8 cellular contexts compared by ENCODE assay signal in genomic region chr19:50024719-50025021, GRCh38. TPM values are rescaled to one million over a fixed set of nuclear protein-coding genes. Genes with fewer than 3 reads are reported as not detected.
A peak's percentile ranks its signal among the peaks of the same experiment; 100 is the strongest.
DNase-seq lines count a peak whose midpoint lies in the region; ATAC-seq and TF ChIP-seq lines count a peak whose summit lies in the region.

No MANE protein-coding gene starts in this region.

- no peaks in the 10 kb centered on the region for H3K27me3 ChIP-seq in CD4-positive, alpha-beta memory T cell (ENCODE audit: insufficient read depth, low read length)
- no peaks in the 10 kb centered on the region for H3K27me3 ChIP-seq in HUES48 (ENCODE audit: control insufficient read depth, insufficient read depth, low read length)

- peaks cover 0 to 6% (median 0%) of the 10 kb centered on the region in 8 donors for H3K9me3 Mint-ChIP-seq in CD4-positive, alpha-beta memory T cell
- no peaks in the 10 kb centered on the region for H3K9me3 Mint-ChIP-seq in central memory CD8-positive, alpha-beta T cell
- no peaks in the 10 kb centered on the region for H3K9me3 Mint-ChIP-seq in natural killer cell treated with Interleukin-12 subunit alpha and Interleukin-12 subunit beta and Interleukin-15 and Interleukin-18, amount 100 ng/mL, for 72 hours

- ATAC-seq in central memory CD8-positive, alpha-beta T cell (replicated peaks; ENCODE audit: extremely low read depth, poor library complexity, severe bottlenecking): no peak
- ATAC-seq in natural killer cell treated with Interleukin-12 subunit alpha and Interleukin-12 subunit beta and Interleukin-15 and Interleukin-18, amount 100 ng/mL, for 72 hours: no peak
- ATAC-seq in GM18502 (IDR thresholded peaks at IDR 0.05; ENCODE audit: poor library complexity, unreplicated experiment): no peak

- H3K36me3 ChIP-seq in CD4-positive, alpha-beta memory T cell (ENCODE audit: insufficient read depth, low read length): peaks cover 10% of the 10 kb centered on the region
- peaks cover 3% of the 10 kb centered on the region; the same call in 1 of the 2 replicates for H3K36me3 ChIP-seq in HUES48 (ENCODE audit: control insufficient read depth, insufficient read depth, low read length)

- H3K27ac Mint-ChIP-seq in CD4-positive, alpha-beta memory T cell: peak overlapping the region; percentile 98 to 100 (median 100)
- peak overlapping the region; percentile 99 for H3K27ac Mint-ChIP-seq in central memory CD8-positive, alpha-beta T cell (ENCODE audit: low read depth)
- H3K27ac Mint-ChIP-seq in natural killer cell treated with Interleukin-12 subunit alpha and Interleukin-12 subunit beta and Interleukin-15 and Interleukin-18, amount 100 ng/mL, for 72 hours: peak overlapping the region; percentile 97 to 99

- H3K27me3 Mint-ChIP-seq in CD4-positive, alpha-beta memory T cell: no peaks in the 10 kb centered on the region
- H3K27me3 Mint-ChIP-seq in central memory CD8-positive, alpha-beta T cell: no peaks in the 10 kb centered on the region
- no peaks in the 10 kb centered on the region for H3K27me3 Mint-ChIP-seq in natural killer cell treated with Interleukin-12 subunit alpha and Interleukin-12 subunit beta and Interleukin-15 and Interleukin-18, amount 100 ng/mL, for 72 hours

- POLR2A ChIA-PET in CD4-positive, alpha-beta memory T cell (lab: Charles Lee; ENCODE audit: partially characterized antibody): interaction anchor here (0.7 to 3.4 kb wide), 5 partner anchors 15 to 432 kb away, joined by 3 to 18 read pairs (median 6); partner anchors contain the start of genes AKT1S1, ATF5, NUP62 and TBC1D17

- CTCF ChIA-PET in CD4-positive, alpha-beta memory T cell (lab: Charles Lee; ENCODE audit: partially characterized antibody): interaction anchor here (0.7 to 1.6 kb wide), 2 partner anchors 22 to 45 kb away, joined by 3 read pairs; no protein-coding TSS in a partner anchor

- no peaks in the 10 kb centered on the region for H3K9me3 ChIP-seq in CD4-positive, alpha-beta memory T cell (ENCODE audit: control insufficient read depth in 1 of 2, low read length in 2 of 2)
- H3K9me3 ChIP-seq in HUES48 (ENCODE audit: control insufficient read depth, insufficient read depth, low read length): no peaks in the 10 kb centered on the region

- peak overlapping the region; percentile 53 to 98 for H3K4me3 ChIP-seq in CD4-positive, alpha-beta memory T cell (ENCODE audit: low read length in 2 of 2)
- H3K4me3 ChIP-seq in HUES48 (ENCODE audit: low read depth, low read length): peak overlapping the region; percentile 76

- H3K4me3 Mint-ChIP-seq in CD4-positive, alpha-beta memory T cell: peak overlapping the region; percentile 96 to 99 (median 97)
- peak overlapping the region; percentile 92 for H3K4me3 Mint-ChIP-seq in central memory CD8-positive, alpha-beta T cell
- H3K4me3 Mint-ChIP-seq in natural killer cell treated with Interleukin-12 subunit alpha and Interleukin-12 subunit beta and Interleukin-15 and Interleukin-18, amount 100 ng/mL, for 72 hours: peak overlapping the region; percentile 94

- peaks cover 23 to 60% (median 41%) of the 10 kb centered on the region in 4 donors for H3K4me1 Mint-ChIP-seq in CD4-positive, alpha-beta memory T cell
- H3K4me1 Mint-ChIP-seq in central memory CD8-positive, alpha-beta T cell: peaks cover 49% of the 10 kb centered on the region
- H3K4me1 Mint-ChIP-seq in natural killer cell treated with Interleukin-12 subunit alpha and Interleukin-12 subunit beta and Interleukin-15 and Interleukin-18, amount 100 ng/mL, for 72 hours (ENCODE audit: low read depth in 2 of 2): peaks cover 29 to 37% of the 10 kb centered on the region in 2 donors

- intact Hi-C loops in CD4-positive, alpha-beta memory T cell (cut with micrococcal nuclease): loop anchor here (1.0 to 10.0 kb wide), 5 partner anchors 26 to 1084 kb away; partner anchors contain the start of genes ATF5, CTU1, MED25 and NUP62

- DNase-seq in CD4-positive, alpha-beta memory T cell: no peak
- no peak for DNase-seq in central memory CD8-positive, alpha-beta T cell (ENCODE audit: low spot score in 2 of 2)
- DNase-seq in natural killer cell treated with Interleukin-12 subunit alpha and Interleukin-12 subunit beta and Interleukin-15 and Interleukin-18, amount 100 ng/mL, for 72 hours (ENCODE audit: low spot score): no peak
- DNase-seq in Kasumi-1 (lab: John Stamatoyannopoulos, UW): no peak
- DNase-seq in GM10266 (ENCODE audit: extremely low spot score): no peak
- DNase-seq in dedifferentiated amniotic fluid mesenchymal stem cell (ENCODE audit: extremely low spot score): no peak

- H3K36me3 Mint-ChIP-seq in CD4-positive, alpha-beta memory T cell: peaks cover 7 to 23% of the 10 kb centered on the region in 2 donors
- H3K36me3 Mint-ChIP-seq in central memory CD8-positive, alpha-beta T cell (ENCODE audit: insufficient read depth): peaks cover 26% of the 10 kb centered on the region
- H3K36me3 Mint-ChIP-seq in natural killer cell treated with Interleukin-12 subunit alpha and Interleukin-12 subunit beta and Interleukin-15 and Interleukin-18, amount 100 ng/mL, for 72 hours: peaks cover 7% of the 10 kb centered on the region

- TF ChIP-seq CTCF in GM10266 (IDR thresholded peaks at IDR 0.05; ENCODE audit: control insufficient read depth, insufficient read depth, low read depth, missing control alignments): no peak

- H3K9ac ChIP-seq in HUES48 (ENCODE audit: low read depth, low read length): peak overlapping the region; percentile 50

- peaks cover 33% of the 10 kb centered on the region for H3K4me1 ChIP-seq in CD4-positive, alpha-beta memory T cell (ENCODE audit: insufficient read depth, low read length)
- H3K4me1 ChIP-seq in HUES48 (ENCODE audit: control insufficient read depth, insufficient read depth, low read length): 0 out of 2 replicates have a peak, but pooled peaks cover 6% of the 10 kb centered on the region

- peak overlapping the region; percentile 96 for H3K27ac ChIP-seq in CD4-positive, alpha-beta memory T cell (ENCODE audit: low read depth, low read length)
- peak overlapping the region; percentile 80 for H3K27ac ChIP-seq in HUES48 (ENCODE audit: low read depth, low read length)

RNA-seq across cellular contexts. Expression of gene VRK3, which starts 0.5 kb away (rescaled TPM):
- 100 to 1,000 TPM; 109 to 114 TPM for total RNA-seq in CD4-positive, alpha-beta memory T cell
- polyA plus RNA-seq in CD4-positive, alpha-beta memory T cell: 100 to 1,000 TPM in 1 of 2 donors, 10 to 100 TPM in 1; 85.8 to 106 TPM
- 10 to 100 TPM; 52.1 to 70.9 TPM for total RNA-seq in natural killer cell treated with Interleukin-12 subunit alpha and Interleukin-12 subunit beta and Interleukin-15 and Interleukin-18, amount 100 ng/mL, for 72 hours

RNA-seq across cellular contexts. Expression of gene ZNF473, which starts 1.1 kb away (rescaled TPM):
- 1 to 10 TPM; 8.8 to 9.0 TPM for total RNA-seq in CD4-positive, alpha-beta memory T cell
- 1 to 10 TPM; 2.0 to 5.1 TPM for polyA plus RNA-seq in CD4-positive, alpha-beta memory T cell
- 10 to 100 TPM in 1 of 2 donors, 1 to 10 TPM in 1; 6.2 to 10.3 TPM for total RNA-seq in natural killer cell treated with Interleukin-12 subunit alpha and Interleukin-12 subunit beta and Interleukin-15 and Interleukin-18, amount 100 ng/mL, for 72 hours
